7 cellular contexts compared by ENCODE assay signal in genomic region chr22:37626144-37626543, GRCh38. TPM values are rescaled to one million over a fixed set of nuclear protein-coding genes. Genes with fewer than 3 reads are reported as not detected.
DNase-seq lines count a peak whose midpoint lies in the region; TF ChIP-seq lines count a peak whose summit lies in the region.
"Had no signal": no experiment of that assay in that cellular context is flagged by ENCODE, and none has a peak within 500 bp of the region (broad histone marks: within the 10 kb centered on the region; RNA-seq: fewer than 3 reads in every experiment).

No MANE protein-coding gene starts in this region.

- no peak for TF ChIP-seq CTCF in neutrophil (IDR thresholded peaks at IDR 0.05)

- H3K36me3 Mint-ChIP-seq in dendritic cell treated with granulocyte-macrophage colony-stimulating factor and Interleukin-4, amounts not matched to agents 40 ng/mL and 50 ng/mL, for 4 days (ENCODE audit: low read depth) = peaks cover 96% of the 10 kb centered on the region

- H3K27ac Mint-ChIP-seq in dendritic cell treated with granulocyte-macrophage colony-stimulating factor and Interleukin-4, amounts not matched to agents 40 ng/mL and 50 ng/mL, for 4 days = peak overlapping the region; percentile 59

- peaks cover 28% of the 10 kb centered on the region for H3K36me3 ChIP-seq in H7 (replicated peaks; ENCODE audit: control insufficient read depth, insufficient read depth, low read length)
- H3K36me3 ChIP-seq in neutrophil = peaks cover 53% of the 10 kb centered on the region

- H3K27me3 ChIP-seq in H7 (ENCODE audit: control insufficient read depth, insufficient read depth, low read length) (no peaks in the 10 kb centered on the region), neutrophil (no peaks in the 10 kb centered on the region)

- no peaks in the 10 kb centered on the region for H3K27me3 Mint-ChIP-seq in dendritic cell treated with granulocyte-macrophage colony-stimulating factor and Interleukin-4, amounts not matched to agents 40 ng/mL and 50 ng/mL, for 4 days

- no peak overlapping the region for H3K4me3 ChIP-seq in H7 (ENCODE audit: insufficient read depth, low read depth, low read length)
- no peak overlapping the region for H3K4me3 ChIP-seq in neutrophil (ENCODE audit: low read depth in 1 of 2, low read length in 1 of 2)

- peaks cover 17 to 29% of the 10 kb centered on the region in 2 experiments for H3K4me1 ChIP-seq in neutrophil (ENCODE audit: control insufficient read depth in 1 of 2, insufficient read depth in 1 of 2, low read depth in 1 of 2, low read length in 1 of 2)

- no peaks in the 10 kb centered on the region for H3K9me3 Mint-ChIP-seq in dendritic cell treated with granulocyte-macrophage colony-stimulating factor and Interleukin-4, amounts not matched to agents 40 ng/mL and 50 ng/mL, for 4 days

- peak; percentile 68 for DNase-seq in H7
- no peak for DNase-seq in Kasumi-1 (lab: John Stamatoyannopoulos, UW)
- DNase-seq in T1000 (lab: John Stamatoyannopoulos, UW) = no peak
- no peak for DNase-seq in NK-92 (lab: John Stamatoyannopoulos, UW; ENCODE audit: unreplicated experiment)

- H3K4me3 Mint-ChIP-seq in dendritic cell treated with granulocyte-macrophage colony-stimulating factor and Interleukin-4, amounts not matched to agents 40 ng/mL and 50 ng/mL, for 4 days = no peak overlapping the region

- H3K27ac ChIP-seq in neutrophil = peak overlapping the region; percentile 87

- H3K9me3 ChIP-seq in neutrophil = no peaks in the 10 kb centered on the region

- H3K4me1 Mint-ChIP-seq in dendritic cell treated with granulocyte-macrophage colony-stimulating factor and Interleukin-4, amounts not matched to agents 40 ng/mL and 50 ng/mL, for 4 days (ENCODE audit: low read depth) = peaks cover 60% of the 10 kb centered on the region

- intact Hi-C loops in dendritic cell treated with granulocyte-macrophage colony-stimulating factor and Interleukin-4, amounts not matched to agents 40 ng/mL and 50 ng/mL, for 4 days (cut with micrococcal nuclease) = no loop called here

RNA-seq across cellular contexts. Expression of gene SH3BP1, which starts 13.3 kb away (rescaled TPM):
- total RNA-seq in H7 (2014; rRNA removed; shearing (Covaris generic)) = 30.0 and 35.2 TPM in 2 replicates
- total RNA-seq: myocyte had no signal

RNA-seq across cellular contexts. Expression of gene GGA1, which starts 17.5 kb away (rescaled TPM):
- total RNA-seq in H7 (2014; rRNA removed; shearing (Covaris generic)) = 67.9 and 98.6 TPM in 2 replicates

RNA-seq across cellular contexts. Expression of gene PDXP, which starts 32.4 kb away (rescaled TPM):
- total RNA-seq in H7 (2014; rRNA removed; shearing (Covaris generic)) = 54.1 and 60.9 TPM in 2 replicates

RNA-seq across cellular contexts. Expression of gene LGALS2, which starts 46.3 kb away (rescaled TPM):
- not detected in 2 replicates for total RNA-seq in H7 (2014; rRNA removed; shearing (Covaris generic))
- total RNA-seq: myocyte had no signal

RNA-seq across cellular contexts. Expression of gene LGALS1, which starts 49.3 kb away (rescaled TPM):
- 183 and 206 TPM in 2 replicates for total RNA-seq in H7 (2014; rRNA removed; shearing (Covaris generic))
